ENCODE assay signal across 1 cellular context in genomic region chr2:16633632-16634430, GRCh38.
TF ChIP-seq lines count a peak whose summit lies in the region.

No MANE protein-coding gene starts in this region.

TF ChIP-seq in K562, 482 proteins besides CTCF, POLR2A, EP300 and RAD21 (continued from another document and continues in another):
- TF ChIP-seq PRDM10 (IDR thresholded peaks at IDR 0.05; ENCODE audit: partially characterized antibody): peak; percentile 92
- TF ChIP-seq DMBX1 (CRISPR knock-in tag; IDR thresholded peaks at IDR 0.05; ENCODE audit: borderline replicate concordance): peak; percentile 29; the same call in 1 of the 2 replicates
- no peak for TF ChIP-seq KLF10 (CRISPR knock-in tag; IDR thresholded peaks at IDR 0.05)
- peak; percentile 47 for TF ChIP-seq ZNF175 (CRISPR knock-in tag; IDR thresholded peaks at IDR 0.05; ENCODE audit: low read depth)
- no peak for TF ChIP-seq PTRF (tag; IDR thresholded peaks at IDR 0.05)
- TF ChIP-seq ZC3H11A (IDR thresholded peaks at IDR 0.05; ENCODE audit: low read depth, low read length): no peak
- 0 out of 2 replicates have a peak, but pooled peaks have one; percentile 6 for TF ChIP-seq MAFK (IDR thresholded peaks at IDR 0.05; ENCODE audit: low read length)
- no peak for TF ChIP-seq ZNF253 (CRISPR knock-in tag; conservative IDR thresholded peaks at IDR 0.05)
- TF ChIP-seq TFE3 (CRISPR knock-in tag; IDR thresholded peaks at IDR 0.05): peak; percentile 7; the same call in 1 of the 2 replicates
- TF ChIP-seq ZC3H4 (CRISPR knock-in tag; IDR thresholded peaks at IDR 0.05; ENCODE audit: borderline replicate concordance): no peak
- peak; percentile 76 for TF ChIP-seq USF1 (CRISPR knock-in tag; IDR thresholded peaks at IDR 0.05)
- TF ChIP-seq JUN (IDR thresholded peaks at IDR 0.05; ENCODE audit: borderline replicate concordance, low read depth, low read length): peak; percentile 74
- TF ChIP-seq JUN (CRISPR knock-in tag; IDR thresholded peaks at IDR 0.05; ENCODE audit: borderline replicate concordance): peak; percentile 20; the same call in 1 of the 2 replicates
- TF ChIP-seq GTF2E2 (tag; IDR thresholded peaks at IDR 0.05): peak; percentile 56; the same call in 1 of the 2 replicates
- no peak for TF ChIP-seq MTA3 (IDR thresholded peaks at IDR 0.05; ENCODE audit: borderline replicate concordance)
- TF ChIP-seq IRF1 (CRISPR knock-in tag; IDR thresholded peaks at IDR 0.05; ENCODE audit: borderline replicate concordance): no peak
- no peak for TF ChIP-seq NR2F6 (CRISPR knock-in tag; IDR thresholded peaks at IDR 0.05)
- no peak for TF ChIP-seq ZNF146 (CRISPR knock-in tag; IDR thresholded peaks at IDR 0.05; ENCODE audit: unreplicated experiment)
- no peak for TF ChIP-seq NONO (IDR thresholded peaks at IDR 0.05; ENCODE audit: low read depth in 2 of 2, low read length in 1 of 2)
- TF ChIP-seq KDM2B (CRISPR knock-in tag; IDR thresholded peaks at IDR 0.05): no peak
- TF ChIP-seq CHAMP1 (IDR thresholded peaks at IDR 0.05): no peak
- no peak for TF ChIP-seq GTF3C2 (IDR thresholded peaks at IDR 0.05; ENCODE audit: borderline replicate concordance, extremely low read depth, insufficient read length)
- peak; percentile 74; the same call in 1 of the 2 replicates for TF ChIP-seq BACH1 (tag; IDR thresholded peaks at IDR 0.05)
- TF ChIP-seq ZNF395 (CRISPR knock-in tag; IDR thresholded peaks at IDR 0.05): 0 out of 2 replicates have a peak, but pooled peaks have one; percentile 7
- TF ChIP-seq E4F1 (CRISPR knock-in tag; IDR thresholded peaks at IDR 0.05; ENCODE audit: borderline replicate concordance): no peak
- peak; percentile 35 for TF ChIP-seq ZNF134 (CRISPR knock-in tag; conservative IDR thresholded peaks at IDR 0.05)
- peak; percentile 78 for TF ChIP-seq NFE2 (IDR thresholded peaks at IDR 0.05; ENCODE audit: low read depth)
- TF ChIP-seq TBP (optimal IDR thresholded peaks at IDR 0.05; ENCODE audit: low read depth, low read length): peak; percentile 33
- no peak for TF ChIP-seq CEBPZ (IDR thresholded peaks at IDR 0.05; ENCODE audit: borderline replicate concordance, low read depth, low read length)
- TF ChIP-seq ZKSCAN1 (IDR thresholded peaks at IDR 0.05; ENCODE audit: low read depth, low read length): no peak
- 0 out of 4 replicates have a peak, but pooled peaks of 1 of the 2 experiments have one; percentile 24 for TF ChIP-seq TRIM24 (IDR thresholded peaks at IDR 0.05)
- no peak for TF ChIP-seq ZNF696 (CRISPR knock-in tag; conservative IDR thresholded peaks at IDR 0.05)
- TF ChIP-seq HDGF (IDR thresholded peaks at IDR 0.05): peak; percentile 52; the same call in 1 of the 2 replicates
- no peak for TF ChIP-seq ZNF354B (CRISPR knock-in tag; IDR thresholded peaks at IDR 0.05)
- TF ChIP-seq POLR2H (tag; IDR thresholded peaks at IDR 0.05; ENCODE audit: low read depth): peak; percentile 52; the same call in 1 of the 2 replicates
- no peak for TF ChIP-seq FOXA3 (CRISPR knock-in tag; conservative IDR thresholded peaks at IDR 0.05 in 1 of 2, IDR thresholded peaks at IDR 0.05 in 1 of 2)
- TF ChIP-seq HMGN3 (IDR thresholded peaks at IDR 0.05; ENCODE audit: borderline replicate concordance, extremely low read depth, insufficient read length, low read depth, low read length): no peak
- TF ChIP-seq STAT5B (CRISPR knock-in tag; IDR thresholded peaks at IDR 0.05): no peak
- no peak for TF ChIP-seq PRPF4 (IDR thresholded peaks at IDR 0.05; ENCODE audit: insufficient read depth, low read depth, low read length, poor library complexity, severe bottlenecking)
- TF ChIP-seq CREM (IDR thresholded peaks at IDR 0.05; ENCODE audit: low read depth): 0 out of 2 replicates have a peak, but pooled peaks have one; percentile 28
- TF ChIP-seq CCNT2 (IDR thresholded peaks at IDR 0.05; ENCODE audit: borderline replicate concordance, extremely low read depth, insufficient read length, low read depth, low read length): peak; percentile 14
- TF ChIP-seq RCOR1 (IDR thresholded peaks at IDR 0.05; ENCODE audit: borderline replicate concordance in 1 of 2, low read depth in 2 of 2, low read length in 2 of 2): 0 out of 4 replicates have a peak, but pooled peaks of 1 of the 2 experiments have one; percentile 14
